8 cellular contexts compared by ENCODE assay signal in the genomic region with DNA sequence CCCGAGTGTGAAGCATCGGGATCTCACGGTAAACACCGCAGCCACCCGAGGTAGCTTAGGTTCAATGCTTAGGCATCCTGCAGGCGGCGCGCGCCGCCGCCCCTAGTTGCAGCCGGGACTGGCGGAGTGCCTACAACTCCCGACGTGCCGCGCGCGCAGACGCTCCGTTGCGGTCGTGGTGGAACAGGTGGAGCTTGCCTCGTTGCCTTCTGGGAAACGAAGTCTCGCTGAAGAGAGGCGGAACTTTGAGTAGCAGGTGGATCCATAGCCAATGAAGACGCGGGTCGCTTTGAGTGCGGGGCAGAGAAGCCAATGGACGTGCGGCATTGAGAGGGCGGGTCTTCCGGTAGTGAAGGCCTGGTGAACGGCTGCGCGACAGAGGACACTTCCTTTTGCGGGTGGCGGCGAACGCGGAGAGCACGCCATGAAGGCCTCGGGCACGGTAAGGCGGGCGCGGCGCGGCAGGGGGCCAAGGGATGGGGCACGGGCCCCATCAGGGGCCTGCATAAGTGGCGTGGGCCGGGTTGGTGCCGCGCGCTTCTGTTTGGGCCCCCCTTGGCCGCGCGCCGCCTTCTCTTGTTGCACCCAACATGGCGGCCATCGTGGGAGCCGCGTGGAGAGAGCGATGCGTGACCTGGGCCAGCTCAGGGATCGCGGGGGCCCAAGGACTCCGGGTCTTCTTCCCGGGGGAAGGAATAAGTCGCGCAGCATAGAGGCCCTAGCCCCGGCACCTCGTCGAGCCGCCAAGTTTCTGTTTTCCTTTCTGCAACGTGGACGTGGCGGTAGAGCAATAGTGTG. TPM values are rescaled to one million over a fixed set of nuclear protein-coding genes. Genes with fewer than 3 reads are reported as not detected.
A peak's percentile ranks its signal among the peaks of the same experiment; 100 is the strongest.
DNase-seq lines count a peak whose midpoint lies in the region; ATAC-seq and TF ChIP-seq lines count a peak whose summit lies in the region.

TSS of gene RPL18A (plus strand) at position 378 of the 798 bp plus-strand sequence. CDS start at position 425, 47 bp downstream.

- H3K4me1 ChIP-seq in ascending aorta (peaks cover 10 to 17% of the 10 kb centered on the region in 2 donors), right cardiac atrium (ENCODE audit: control insufficient read depth, insufficient read depth, low read length) (peaks cover 5% of the 10 kb centered on the region), aorta (ENCODE audit: control insufficient read depth in 1 of 2, insufficient read depth in 2 of 2, low read length in 2 of 2) (peaks cover 2 to 6% of the 10 kb centered on the region in 2 donors)

- ATAC-seq in HG02938 (IDR thresholded peaks at IDR 0.05; ENCODE audit: unreplicated experiment), result peak; percentile 93
- ATAC-seq in right cardiac atrium, result peak; percentile 96 to 98
- ATAC-seq in aorta (ENCODE audit: low FRiP score), result peak; percentile 98

- H3K27me3 ChIP-seq in ascending aorta (no peaks in the 10 kb centered on the region), right cardiac atrium (ENCODE audit: control insufficient read depth, insufficient read depth) (no peaks in the 10 kb centered on the region), aorta (ENCODE audit: control insufficient read depth in 1 of 2, insufficient read depth in 2 of 2, low read length in 1 of 2) (no peaks in the 10 kb centered on the region)

- intact Hi-C loops in T-helper 2 cell treated with Interferon-gamma antibody and Interleukin-4, amounts not matched to agents 100 ng/mL and 5 ng/mL, for 36 hours (cut with micrococcal nuclease), result loop anchor here (1.0 to 5.0 kb wide), 5 partner anchors 11 to 347 kb away; partner anchors contain the start of gene PGLS
- intact Hi-C loops in ascending aorta (cut with DNase I), result loop anchor here (1.0 to 10.0 kb wide), 6 partner anchors 73 to 347 kb away; partner anchors contain the start of genes COLGALT1, MAP1S and PGLS
- intact Hi-C loops in right cardiac atrium (cut with DNase I), result loop anchor here in 3 of 4 donors (5.0 to 10.0 kb wide), 5 partner anchors 77 to 512 kb away; no protein-coding TSS in a partner anchor
- intact Hi-C loops in aorta (cut with DNase I), result loop anchor here (2.0 to 10.0 kb wide), 4 partner anchors 73 to 385 kb away; partner anchors contain the start of genes CCDC124 (in 1 of the 2) and SLC27A1 (in 1 of the 2)

- TF ChIP-seq POLR2A in GM15510 (IDR thresholded peaks at IDR 0.05; ENCODE audit: borderline replicate concordance, extremely low read depth, insufficient read length), result peak; percentile 96

- H3K36me3 ChIP-seq in ascending aorta, result peaks cover 32 to 37% of the 10 kb centered on the region in 2 donors
- H3K36me3 ChIP-seq in aorta (ENCODE audit: control insufficient read depth in 1 of 2, insufficient read depth in 2 of 2, low read length in 1 of 2), result peaks cover 0 to 1% of the 10 kb centered on the region in 2 donors

- H3K9me3 ChIP-seq in ascending aorta (no peaks in the 10 kb centered on the region), right cardiac atrium (ENCODE audit: control insufficient read depth, low read length) (no peaks in the 10 kb centered on the region), aorta (ENCODE audit: control insufficient read depth, low read length) (no peaks in the 10 kb centered on the region)

- TF ChIP-seq CTCF in ascending aorta (IDR thresholded peaks at IDR 0.05), result peak; percentile 74 to 79 (median 79)

- H3K27ac ChIP-seq in ascending aorta (peak within 1 kb of the TSS; percentile 88 to 90), right cardiac atrium (ENCODE audit: low read length) (peak within 1 kb of the TSS; percentile 49), aorta (ENCODE audit: low read depth in 1 of 2, low read length in 2 of 2) (peak within 1 kb of the TSS in 1 of 2 donors; percentile 2)

- H3K4me3 ChIP-seq in ascending aorta, result peak within 1 kb of the TSS; percentile 93 to 94
- H3K4me3 ChIP-seq in right cardiac atrium (ENCODE audit: low read length), result peak within 1 kb of the TSS; percentile 85
- H3K4me3 ChIP-seq in aorta (ENCODE audit: low read length in 2 of 2), result peak within 1 kb of the TSS; percentile 31 to 83

- under 1% methylated on average over 80 of the region's 80 CpGs for WGBS in right cardiac atrium
- 0% methylated on average over 73 to 80 of the region's 80 CpGs for WGBS in aorta, 2 donors

- DNase-seq in NCI-H187 (lab: John Stamatoyannopoulos, UW) (peak; percentile 76 to 92), ascending aorta (ENCODE audit: low spot score in 2 of 2) (peak; percentile 97 to 99), right cardiac atrium (peak; percentile 98 to 99 (median 99)), putamen (ENCODE audit: low spot score) (peak; percentile 100), aorta (peak; percentile 99)

RNA-seq across cellular contexts. Expression of gene RPL18A, which starts in this region (rescaled TPM):
- 2,256 and 2,269 TPM in 2 replicates for total RNA-seq in T-helper 2 cell treated with Interferon-gamma antibody and Interleukin-4, amounts not matched to agents 100 ng/mL and 5 ng/mL, for 36 hours
- total RNA-seq in ascending aorta (2,481 TPM), right cardiac atrium (1,000 to 10,000 TPM in 1 of 4 donors, 100 to 1,000 TPM in 3; 850 to 1,097 (median 916) TPM), aorta (1,000 to 10,000 TPM; 1,221 to 1,276 TPM)
- polyA plus RNA-seq in right cardiac atrium (998 TPM), aorta (1,000 to 10,000 TPM; 2,303 to 3,237 TPM)
